Comparison of ENCODE assay signal across 8 cellular contexts in the genomic region with DNA sequence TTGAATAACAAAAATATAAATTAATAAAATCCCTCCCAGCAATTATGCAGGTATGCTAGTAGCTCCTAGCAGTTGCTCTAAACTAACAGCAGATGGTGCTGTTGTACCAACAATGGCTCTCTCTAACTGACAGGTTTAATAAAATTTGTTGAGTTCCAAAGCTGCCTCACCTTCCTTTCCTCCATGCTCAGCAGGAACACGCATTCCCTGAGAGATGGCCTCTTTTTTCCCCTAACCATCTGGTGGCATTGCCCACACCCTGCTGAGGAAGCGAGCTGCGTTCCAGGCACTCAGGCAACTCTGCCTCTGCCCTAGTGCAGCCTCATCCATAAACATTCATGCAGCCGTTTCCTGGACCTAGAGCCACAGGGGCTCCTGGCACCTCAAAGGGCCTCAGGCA.
DNase-seq lines count a peak whose midpoint lies in the region; ATAC-seq, FAIRE-seq and TF ChIP-seq lines count a peak whose summit lies in the region.

No MANE protein-coding gene starts in this region.

- intact Hi-C loops in kidney (cut with DNase I): no loop called here

- no peaks in the 10 kb centered on the region for H3K9me3 ChIP-seq in kidney (ENCODE audit: control insufficient read depth in 1 of 2, low read length in 2 of 2)
- no peaks in the 10 kb centered on the region for H3K9me3 ChIP-seq in suprapubic skin

- H3K9ac ChIP-seq in kidney (ENCODE audit: low read length in 2 of 2): no peak overlapping the region

- TF ChIP-seq EP300 in suprapubic skin (IDR thresholded peaks at IDR 0.05): no peak

- H3K36me3 ChIP-seq in kidney (ENCODE audit: control insufficient read depth in 1 of 2, insufficient read depth in 2 of 2, low read length in 2 of 2) (no peaks in the 10 kb centered on the region), suprapubic skin (no peaks in the 10 kb centered on the region)

- no peak for ATAC-seq in GM19452 (IDR thresholded peaks at IDR 0.05; ENCODE audit: unreplicated experiment)

- H3K4me3 ChIP-seq in cardiac fibroblast (replicated peaks in 1 of 2; ENCODE audit: low read depth in 2 of 2, low read length in 2 of 2) (no peak overlapping the region), kidney (ENCODE audit: low read length in 2 of 2) (peak overlapping the region in 1 of 2 donors; percentile 29), suprapubic skin (no peak overlapping the region)

- WGBS in suprapubic skin: 22% methylated on average over 4 of the region's 4 CpGs

- in situ Hi-C loops in GM13977 (cut with MboI; ENCODE audit: low pct_unique_long_range_greater_than_20kb, low sequenced_read_pairs, unreplicated experiment): no loop called here

- DNase-seq in GM13977 (ENCODE audit: low spot score): peak; percentile 85
- DNase-seq in HT1080 (ENCODE audit: low read depth): peak; percentile 23
- DNase-seq in OCI-M1 (lab: John Stamatoyannopoulos, UW): peak; percentile 66
- peak; percentile 71 to 73 for DNase-seq in cardiac fibroblast (ENCODE audit: low read depth in 2 of 2)
- DNase-seq in kidney: no peak
- no peak for DNase-seq in suprapubic skin (ENCODE audit: low spot score in 2 of 2)

- H3K27me3 ChIP-seq in suprapubic skin: no peaks in the 10 kb centered on the region

- H3K4me1 ChIP-seq in kidney (ENCODE audit: control insufficient read depth in 1 of 2, insufficient read depth in 1 of 2, low read depth in 1 of 2, low read length in 2 of 2): peaks cover 0 to 13% of the 10 kb centered on the region in 2 donors
- H3K4me1 ChIP-seq in suprapubic skin: peaks cover 18% of the 10 kb centered on the region

- H3K27ac ChIP-seq in C4-2B (no peak overlapping the region), kidney (ENCODE audit: low read depth in 2 of 2, low read length in 2 of 2) (no peak overlapping the region), suprapubic skin (no peak overlapping the region)

- no peak for FAIRE-seq in kidney (lab: Jason Lieb, UNC)

- peak; percentile 90 for TF ChIP-seq CTCF in C4-2B (conservative IDR thresholded peaks at IDR 0.05)
- peak; percentile 86 for TF ChIP-seq CTCF in GM13977 (IDR thresholded peaks at IDR 0.05; ENCODE audit: extremely low read depth, insufficient read depth, missing control alignments)
- TF ChIP-seq CTCF in cardiac fibroblast (IDR thresholded peaks at IDR 0.05; ENCODE audit: low read depth, low read length): peak; percentile 87
- TF ChIP-seq CTCF in kidney (IDR thresholded peaks at IDR 0.05; ENCODE audit: borderline replicate concordance, extremely low read depth, insufficient read depth): peak; percentile 91
- TF ChIP-seq CTCF in suprapubic skin (IDR thresholded peaks at IDR 0.05): peak; percentile 75 to 84

- no peak for TF ChIP-seq POLR2A in suprapubic skin (IDR thresholded peaks at IDR 0.05)

Comparison
In these comparisons a context has a peak if more than half of its experiments do, and no peak if none do; other contexts are left out.
1. DNase-seq: peak in GM13977 (single experiment), HT1080 (single experiment), OCI-M1 (single experiment) and cardiac fibroblast (2 of 2); none in kidney (single experiment) and suprapubic skin (0 of 2).
2. Peak in every context shown above with its lines, with median percentiles within 50 percentile points of each other: CTCF ChIP-seq.